24 cellular contexts compared by ENCODE assay signal in the genomic region with DNA sequence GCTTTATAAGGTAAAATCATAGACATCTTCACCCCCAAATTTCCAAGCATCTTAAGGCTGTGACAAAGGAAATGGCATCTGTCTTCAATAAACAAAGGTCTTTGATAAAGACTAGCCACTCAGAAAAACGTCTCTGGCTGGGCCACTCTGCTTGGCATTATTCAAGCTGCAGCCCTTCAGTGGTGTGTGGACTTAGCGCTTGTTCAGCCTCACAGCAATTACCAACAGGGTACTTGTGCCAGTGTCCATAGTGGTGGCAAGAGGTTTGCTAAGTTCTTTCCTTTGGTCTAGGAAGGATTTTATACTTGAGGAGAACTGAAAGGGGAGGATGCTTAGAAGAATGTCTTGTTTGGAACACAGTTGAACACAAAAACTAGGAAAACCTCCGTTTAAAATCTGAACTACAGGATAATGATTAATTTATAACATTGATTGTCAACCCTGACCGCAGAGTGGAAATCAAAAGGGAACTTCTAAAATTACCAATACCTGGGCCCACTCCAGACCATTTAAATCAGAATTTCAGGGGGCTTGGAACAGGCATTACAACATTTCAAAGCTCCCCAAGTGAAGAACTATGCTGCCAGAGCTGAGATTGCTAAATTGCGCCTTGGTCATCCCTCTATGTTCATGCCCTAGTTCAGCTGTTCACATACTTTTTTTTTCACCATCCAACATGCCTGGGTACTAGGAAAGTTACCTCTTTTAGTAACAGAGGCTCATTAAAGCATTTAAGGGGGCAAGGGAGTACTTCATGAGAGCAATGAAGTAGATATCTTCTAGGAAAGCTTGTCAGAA.
"Had no signal": no experiment of that assay in that cellular context is flagged by ENCODE, and none has a peak within 500 bp of the region (broad histone marks: within the 10 kb centered on the region; RNA-seq: fewer than 3 reads in every experiment).

No MANE protein-coding gene starts in this region.

- ATAC-seq: effector memory CD8-positive, alpha-beta T cell; esophagus mucosa; gastrocnemius medialis; heart right ventricle; left cardiac atrium; lower lobe of right lung; mucosa of descending colon had no signal

- H3K9me3 Mint-ChIP-seq: endodermal cell, mesothelial cell of epicardium had no signal

- DNase-seq: cerebellar nuclear complex; colonic mucosa; cortex of kidney; effector CD8-positive, alpha-beta T cell; effector memory CD8-positive, alpha-beta T cell; endodermal cell; erythroblast; esophagus squamous epithelium; foreskin fibroblast; foreskin melanocyte; gastrocnemius medialis; glutamatergic neuron; head of caudate nucleus; heart right ventricle; hippocampal formation; left cardiac atrium; left ventricle myocardium inferior; lower lobe of right lung; mesenchymal stem cell; mucosa of descending colon had no signal

- H3K27ac ChIP-seq: colonic mucosa, epithelial cell of prostate, esophagus squamous epithelium, gastrocnemius medialis, heart right ventricle, left ventricle myocardium inferior, lower lobe of right lung had no signal

- H3K27me3 Mint-ChIP-seq: dendritic cell treated with granulocyte-macrophage colony-stimulating factor and Interleukin-4, amounts not matched to agents 40 ng/mL and 50 ng/mL, for 4 days; effector memory CD8-positive, alpha-beta T cell had no signal

- H3K27me3 ChIP-seq: colonic mucosa, esophagus squamous epithelium, gastrocnemius medialis, heart right ventricle had no signal

- H3K36me3 ChIP-seq: colonic mucosa, esophagus squamous epithelium, gastrocnemius medialis, heart right ventricle, left ventricle myocardium inferior, lower lobe of right lung had no signal

- H3K27ac Mint-ChIP-seq: dendritic cell treated with granulocyte-macrophage colony-stimulating factor and Interleukin-4, amounts not matched to agents 40 ng/mL and 50 ng/mL, for 4 days; effector memory CD8-positive, alpha-beta T cell; endodermal cell; mesothelial cell of epicardium had no signal

- H3K4me1 ChIP-seq: colonic mucosa, esophagus squamous epithelium, gastrocnemius medialis, heart right ventricle, left ventricle myocardium inferior, lower lobe of right lung had no signal

- H3K4me3 Mint-ChIP-seq: dendritic cell treated with granulocyte-macrophage colony-stimulating factor and Interleukin-4, amounts not matched to agents 40 ng/mL and 50 ng/mL, for 4 days; effector memory CD8-positive, alpha-beta T cell; endodermal cell; mesothelial cell of epicardium had no signal

- H3K4me3 ChIP-seq: colonic mucosa, esophagus squamous epithelium, gastrocnemius medialis, heart right ventricle, left ventricle myocardium inferior, lower lobe of right lung, mucosa of descending colon had no signal

- H3K9me3 ChIP-seq: colonic mucosa, esophagus squamous epithelium, gastrocnemius medialis, heart right ventricle, left ventricle myocardium inferior, lower lobe of right lung, mucosa of descending colon had no signal

- H3K36me3 Mint-ChIP-seq: mesothelial cell of epicardium had no signal

- H3K4me1 Mint-ChIP-seq: endodermal cell had no signal
